20 cellular contexts compared by ENCODE assay signal in genomic region chr16:87483481-87483880, GRCh38. TPM values are rescaled to one million over a fixed set of nuclear protein-coding genes. Genes with fewer than 3 reads are reported as not detected.
DNase-seq lines count a peak whose midpoint lies in the region; ATAC-seq, FAIRE-seq and TF ChIP-seq lines count a peak whose summit lies in the region.
"Had no signal": no experiment of that assay in that cellular context is flagged by ENCODE, and none has a peak within 500 bp of the region (broad histone marks: within the 10 kb centered on the region; RNA-seq: fewer than 3 reads in every experiment).

No MANE protein-coding gene starts in this region.

- H3K9me3 ChIP-seq in breast epithelium (no peaks in the 10 kb centered on the region), vagina (no peaks in the 10 kb centered on the region)
- H3K9me3 ChIP-seq: A549; BLaER1 treated with 17β-estradiol and CSF1 and Interleukin-3, amounts not matched to agents 10 nM and 100 nM had no signal

- POLR2A ChIA-PET in MCF 10A (lab: Yijun Ruan, JAX), result interaction anchor here (9.6 kb wide), 1 partner anchor 19 kb away, joined by 144 read pairs; no protein-coding TSS in a partner anchor

- DNase-seq in MCF 10A (ENCODE audit: unreplicated experiment) (no peak), breast epithelium (ENCODE audit: low spot score in 2 of 2) (no peak), bronchial epithelial cell (ENCODE audit: low read depth) (peak; percentile 63), natural killer cell (no peak), vagina (ENCODE audit: extremely low spot score in 2 of 2) (no peak), ureter (ENCODE audit: low spot score) (no peak), sciatic nerve (ENCODE audit: low spot score) (no peak)
- DNase-seq in stimulated activated naive CD4-positive, alpha-beta T cell (lab: John Stamatoyannopoulos, UW), result no peak
- DNase-seq: DMS79 treated with DMSO at 0.1 percent for 48 hours, HCEC 1CT, NCI-H1105 treated with DMSO at 0.1 percent for 48 hours, NCI-H1694 treated with DMSO at 0.1 percent for 48 hours, NCI-H2227 treated with DMSO at 0.1 percent for 48 hours, NCI-H510A treated with DMSO at 0.1 percent for 48 hours, NCI-H82, RPMI8226, SHP77 treated with DMSO at 0.1 percent for 48 hours had no signal

- H3K36me3 ChIP-seq in breast epithelium (no peaks in the 10 kb centered on the region), bronchial epithelial cell (ENCODE audit: control insufficient read depth, insufficient read depth, low read length) (no peaks in the 10 kb centered on the region), vagina (no peaks in the 10 kb centered on the region)

- H3K9me3 Mint-ChIP-seq in MCF 10A (ENCODE audit: unreplicated experiment) (no peaks in the 10 kb centered on the region), natural killer cell (no peaks in the 10 kb centered on the region)
- H3K9me3 Mint-ChIP-seq: GM23338 had no signal

- no peak for FAIRE-seq in bronchial epithelial cell (lab: Jason Lieb, UNC)
- FAIRE-seq: A549 had no signal

- H3K4me1 Mint-ChIP-seq in MCF 10A (ENCODE audit: insufficient read depth, unreplicated experiment), result peaks cover 52% of the 10 kb centered on the region
- peaks cover 50 to 65% of the 10 kb centered on the region in 2 donors for H3K4me1 Mint-ChIP-seq in natural killer cell

- H3K4me3 Mint-ChIP-seq in MCF 10A (ENCODE audit: unreplicated experiment) (no peak overlapping the region), natural killer cell (no peak overlapping the region)
- H3K4me3 Mint-ChIP-seq: GM23338 had no signal

- H3K36me3 Mint-ChIP-seq in MCF 10A (ENCODE audit: insufficient read depth, unreplicated experiment) (peaks cover 11% of the 10 kb centered on the region), natural killer cell (no peaks in the 10 kb centered on the region)

- no peak overlapping the region for H3K27ac ChIP-seq in breast epithelium
- H3K27ac ChIP-seq in vagina, result peak overlapping the region; percentile 26
- H3K27ac ChIP-seq: A549; BLaER1 treated with 17β-estradiol and CSF1 and Interleukin-3, amounts not matched to agents 10 nM and 100 nM had no signal

- intact Hi-C loops in MCF 10A (cut with micrococcal nuclease), result no loop called here
- intact Hi-C loops in breast epithelium (cut with DNase I; ENCODE audit: low total_unique reads), result no loop called here
- intact Hi-C loops in natural killer cell (cut with micrococcal nuclease), result no loop called here
- intact Hi-C loops in vagina (cut with DNase I), result no loop called here
- intact Hi-C loops in sciatic nerve (cut with DNase I), result no loop called here

- BruUV-seq in MCF 10A (replicated peaks; lab: Mats Ljungman, UMichigan), result no TSS peak

- H3K4me1 ChIP-seq in breast epithelium (peaks cover 0 to 3% of the 10 kb centered on the region in 2 donors), vagina (peaks cover 72% of the 10 kb centered on the region)

- TF ChIP-seq POLR2A in breast epithelium (IDR thresholded peaks at IDR 0.05), result no peak
- TF ChIP-seq POLR2A in vagina (IDR thresholded peaks at IDR 0.05), result no peak

- H3K27ac Mint-ChIP-seq in MCF 10A (ENCODE audit: low read depth, unreplicated experiment) (peak overlapping the region; percentile 6), natural killer cell (peak overlapping the region; percentile 87 to 89)
- H3K27ac Mint-ChIP-seq: GM23338 had no signal

- no peak for ATAC-seq in natural killer cell
- ATAC-seq in sciatic nerve, result no peak
- ATAC-seq: A549, GM23338 had no signal

- no peaks in the 10 kb centered on the region for H3K27me3 ChIP-seq in breast epithelium
- no peaks in the 10 kb centered on the region for H3K27me3 ChIP-seq in bronchial epithelial cell (ENCODE audit: control insufficient read depth, insufficient read depth, low read length)
- no peaks in the 10 kb centered on the region for H3K27me3 ChIP-seq in vagina

- TF ChIP-seq CTCF in MCF 10A (IDR thresholded peaks at IDR 0.05; ENCODE audit: unreplicated experiment) (no peak), breast epithelium (IDR thresholded peaks at IDR 0.05) (no peak), bronchial epithelial cell (IDR thresholded peaks at IDR 0.05; ENCODE audit: insufficient read depth, low read length, severe bottlenecking) (no peak), natural killer cell (IDR thresholded peaks at IDR 0.05) (no peak), vagina (IDR thresholded peaks at IDR 0.05) (no peak)

- CTCF ChIA-PET in MCF 10A (lab: Yijun Ruan, JAX), result no interaction called here

- H3K4me3 ChIP-seq in breast epithelium, result no peak overlapping the region
- no peak overlapping the region for H3K4me3 ChIP-seq in bronchial epithelial cell (ENCODE audit: low read depth, low read length)
- H3K4me3 ChIP-seq in vagina, result no peak overlapping the region
- H3K4me3 ChIP-seq: A549; BLaER1 treated with 17β-estradiol and CSF1 and Interleukin-3, amounts not matched to agents 10 nM and 100 nM; GM23338 had no signal

- H3K27me3 Mint-ChIP-seq in MCF 10A (ENCODE audit: insufficient read depth, unreplicated experiment) (no peaks in the 10 kb centered on the region), natural killer cell (ENCODE audit: low read depth in 2 of 2) (no peaks in the 10 kb centered on the region)

RNA-seq across cellular contexts. Expression of gene ZCCHC14, which starts 9.3 kb away (rescaled TPM):
- total RNA-seq in MCF 10A (2022) (23.3 and 28.2 TPM in 2 replicates), breast epithelium (10 to 100 TPM; 15.2 to 21.0 (median 18.7) TPM), bronchial epithelial cell (2.9 and 4.2 TPM in 2 replicates), natural killer cell (10 to 100 TPM; 12.2 to 20.9 (median 19.2) TPM), vagina (74.2 TPM), ureter (27.2 TPM), sciatic nerve (28.4 TPM)
